ENCODE assay signal across 2 cellular contexts in genomic region chr13:50156722-50157121, GRCh38.
TF ChIP-seq lines count a peak whose summit lies in the region.

No MANE protein-coding gene starts in this region.

TF ChIP-seq in GM23338, 12 proteins besides CTCF, POLR2A, EP300 and RAD21 (continued from another document):
- TF ChIP-seq, protein P1, sequence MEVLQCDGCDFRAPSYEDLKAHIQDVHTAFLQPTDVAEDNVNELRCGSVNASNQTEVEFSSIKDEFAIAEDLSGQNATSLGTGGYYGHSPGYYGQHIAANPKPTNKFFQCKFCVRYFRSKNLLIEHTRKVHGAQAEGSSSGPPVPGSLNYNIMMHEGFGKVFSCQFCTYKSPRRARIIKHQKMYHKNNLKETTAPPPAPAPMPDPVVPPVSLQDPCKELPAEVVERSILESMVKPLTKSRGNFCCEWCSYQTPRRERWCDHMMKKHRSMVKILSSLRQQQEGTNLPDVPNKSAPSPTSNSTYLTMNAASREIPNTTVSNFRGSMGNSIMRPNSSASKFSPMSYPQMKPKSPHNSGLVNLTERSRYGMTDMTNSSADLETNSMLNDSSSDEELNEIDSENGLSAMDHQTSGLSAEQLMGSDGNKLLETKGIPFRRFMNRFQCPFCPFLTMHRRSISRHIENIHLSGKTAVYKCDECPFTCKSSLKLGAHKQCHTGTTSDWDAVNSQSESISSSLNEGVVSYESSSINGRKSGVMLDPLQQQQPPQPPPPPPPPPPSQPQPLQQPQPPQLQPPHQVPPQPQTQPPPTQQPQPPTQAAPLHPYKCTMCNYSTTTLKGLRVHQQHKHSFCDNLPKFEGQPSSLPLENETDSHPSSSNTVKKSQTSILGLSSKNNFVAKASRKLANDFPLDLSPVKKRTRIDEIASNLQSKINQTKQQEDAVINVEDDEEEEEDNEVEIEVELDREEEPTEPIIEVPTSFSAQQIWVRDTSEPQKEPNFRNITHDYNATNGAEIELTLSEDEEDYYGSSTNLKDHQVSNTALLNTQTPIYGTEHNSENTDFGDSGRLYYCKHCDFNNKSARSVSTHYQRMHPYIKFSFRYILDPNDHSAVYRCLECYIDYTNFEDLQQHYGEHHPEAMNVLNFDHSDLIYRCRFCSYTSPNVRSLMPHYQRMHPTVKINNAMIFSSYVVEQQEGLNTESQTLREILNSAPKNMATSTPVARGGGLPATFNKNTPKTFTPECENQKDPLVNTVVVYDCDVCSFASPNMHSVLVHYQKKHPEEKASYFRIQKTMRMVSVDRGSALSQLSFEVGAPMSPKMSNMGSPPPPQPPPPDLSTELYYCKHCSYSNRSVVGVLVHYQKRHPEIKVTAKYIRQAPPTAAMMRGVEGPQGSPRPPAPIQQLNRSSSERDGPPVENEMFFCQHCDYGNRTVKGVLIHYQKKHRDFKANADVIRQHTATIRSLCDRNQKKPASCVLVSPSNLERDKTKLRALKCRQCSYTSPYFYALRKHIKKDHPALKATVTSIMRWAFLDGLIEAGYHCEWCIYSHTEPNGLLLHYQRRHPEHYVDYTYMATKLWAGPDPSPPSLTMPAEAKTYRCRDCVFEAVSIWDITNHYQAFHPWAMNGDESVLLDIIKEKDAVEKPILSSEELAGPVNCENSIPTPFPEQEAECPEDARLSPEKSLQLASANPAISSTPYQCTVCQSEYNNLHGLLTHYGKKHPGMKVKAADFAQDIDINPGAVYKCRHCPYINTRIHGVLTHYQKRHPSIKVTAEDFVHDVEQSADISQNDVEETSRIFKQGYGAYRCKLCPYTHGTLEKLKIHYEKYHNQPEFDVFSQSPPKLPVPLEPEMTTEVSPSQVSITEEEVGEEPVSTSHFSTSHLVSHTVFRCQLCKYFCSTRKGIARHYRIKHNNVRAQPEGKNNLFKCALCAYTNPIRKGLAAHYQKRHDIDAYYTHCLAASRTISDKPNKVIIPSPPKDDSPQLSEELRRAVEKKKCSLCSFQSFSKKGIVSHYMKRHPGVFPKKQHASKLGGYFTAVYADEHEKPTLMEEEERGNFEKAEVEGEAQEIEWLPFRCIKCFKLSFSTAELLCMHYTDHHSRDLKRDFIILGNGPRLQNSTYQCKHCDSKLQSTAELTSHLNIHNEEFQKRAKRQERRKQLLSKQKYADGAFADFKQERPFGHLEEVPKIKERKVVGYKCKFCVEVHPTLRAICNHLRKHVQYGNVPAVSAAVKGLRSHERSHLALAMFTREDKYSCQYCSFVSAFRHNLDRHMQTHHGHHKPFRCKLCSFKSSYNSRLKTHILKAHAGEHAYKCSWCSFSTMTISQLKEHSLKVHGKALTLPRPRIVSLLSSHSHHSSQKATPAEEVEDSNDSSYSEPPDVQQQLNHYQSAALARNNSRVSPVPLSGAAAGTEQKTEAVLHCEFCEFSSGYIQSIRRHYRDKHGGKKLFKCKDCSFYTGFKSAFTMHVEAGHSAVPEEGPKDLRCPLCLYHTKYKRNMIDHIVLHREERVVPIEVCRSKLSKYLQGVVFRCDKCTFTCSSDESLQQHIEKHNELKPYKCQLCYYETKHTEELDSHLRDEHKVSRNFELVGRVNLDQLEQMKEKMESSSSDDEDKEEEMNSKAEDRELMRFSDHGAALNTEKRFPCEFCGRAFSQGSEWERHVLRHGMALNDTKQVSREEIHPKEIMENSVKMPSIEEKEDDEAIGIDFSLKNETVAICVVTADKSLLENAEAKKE (CRISPR knock-in tag; IDR thresholded peaks at IDR 0.05) = no peak
- no peak for TF ChIP-seq ZNF114 (CRISPR knock-in tag; IDR thresholded peaks at IDR 0.05)
- TF ChIP-seq NANOG (IDR thresholded peaks at IDR 0.05; ENCODE audit: borderline replicate concordance) = no peak
- TF ChIP-seq EZH2 (IDR thresholded peaks at IDR 0.05; ENCODE audit: low read depth, unreplicated experiment) = no peak
- no peak for TF ChIP-seq ZNF331 (CRISPR knock-in tag; IDR thresholded peaks at IDR 0.05; ENCODE audit: low read depth)
- TF ChIP-seq STAT1 (IDR thresholded peaks at IDR 0.05; ENCODE audit: unreplicated experiment) = no peak
- no peak for TF ChIP-seq JUNB (IDR thresholded peaks at IDR 0.05; ENCODE audit: unreplicated experiment)
- TF ChIP-seq, protein P2, sequence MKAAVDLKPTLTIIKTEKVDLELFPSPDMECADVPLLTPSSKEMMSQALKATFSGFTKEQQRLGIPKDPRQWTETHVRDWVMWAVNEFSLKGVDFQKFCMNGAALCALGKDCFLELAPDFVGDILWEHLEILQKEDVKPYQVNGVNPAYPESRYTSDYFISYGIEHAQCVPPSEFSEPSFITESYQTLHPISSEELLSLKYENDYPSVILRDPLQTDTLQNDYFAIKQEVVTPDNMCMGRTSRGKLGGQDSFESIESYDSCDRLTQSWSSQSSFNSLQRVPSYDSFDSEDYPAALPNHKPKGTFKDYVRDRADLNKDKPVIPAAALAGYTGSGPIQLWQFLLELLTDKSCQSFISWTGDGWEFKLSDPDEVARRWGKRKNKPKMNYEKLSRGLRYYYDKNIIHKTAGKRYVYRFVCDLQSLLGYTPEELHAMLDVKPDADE (IDR thresholded peaks at IDR 0.05) = no peak
- no peak for TF ChIP-seq POLR2AphosphoS5 (IDR thresholded peaks at IDR 0.05; ENCODE audit: low read depth)
- no peak for TF ChIP-seq CREB1 (CRISPR knock-in tag; IDR thresholded peaks at IDR 0.05; ENCODE audit: low read depth)
- no peak for TF ChIP-seq REST (IDR thresholded peaks at IDR 0.05; ENCODE audit: unreplicated experiment)

TF ChIP-seq in WTC11, 78 proteins besides CTCF, POLR2A, EP300 and RAD21 (continued from another document):
- TF ChIP-seq, protein P3, sequence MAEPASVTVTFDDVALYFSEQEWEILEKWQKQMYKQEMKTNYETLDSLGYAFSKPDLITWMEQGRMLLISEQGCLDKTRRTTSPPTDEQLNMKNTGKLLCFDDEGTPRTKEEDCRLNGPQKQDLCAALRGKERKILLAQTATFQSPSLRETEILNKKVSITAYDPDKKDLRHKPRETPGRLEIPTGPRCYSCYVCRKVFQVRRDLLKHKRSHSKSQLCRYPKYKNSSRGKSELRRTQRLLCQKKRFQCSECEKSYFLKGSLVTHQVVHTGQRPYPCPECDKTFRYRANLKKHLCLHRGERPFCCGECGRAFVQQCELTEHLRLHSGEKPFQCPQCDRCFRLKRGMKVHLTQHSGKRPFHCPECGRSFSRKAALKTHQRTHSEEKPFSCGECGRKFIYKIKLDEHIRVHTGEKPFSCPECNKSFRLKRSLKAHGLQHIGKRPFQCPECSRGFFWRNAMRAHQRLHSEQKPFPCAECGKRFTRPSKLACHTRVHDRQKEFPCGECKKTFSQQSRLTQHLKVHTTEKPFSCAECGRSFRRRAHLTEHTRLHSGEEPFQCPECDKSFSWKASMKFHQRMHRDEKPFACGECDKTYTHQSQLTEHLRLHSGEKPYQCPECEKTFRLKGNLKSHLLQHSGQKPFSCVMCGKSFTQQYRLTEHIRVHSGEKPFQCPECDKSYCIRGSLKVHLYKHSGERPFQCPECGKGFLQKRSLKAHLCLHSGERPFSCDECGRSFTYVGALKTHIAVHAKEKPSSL (CRISPR knock-in tag; conservative IDR thresholded peaks at IDR 0.05) = no peak
- TF ChIP-seq ELF4 (CRISPR knock-in tag; IDR thresholded peaks at IDR 0.05; ENCODE audit: low read depth) = no peak
